ENCODE assay signal across 8 cellular contexts in genomic region chr16:75074920-75075687, GRCh38. TPM values are rescaled to one million over a fixed set of nuclear protein-coding genes. Genes with fewer than 3 reads are reported as not detected.
DNase-seq lines count a peak whose midpoint lies in the region; ATAC-seq and TF ChIP-seq lines count a peak whose summit lies in the region.

No MANE protein-coding gene starts in this region.

- H3K18ac ChIP-seq in neuronal stem cell (ENCODE audit: low read length): peak overlapping the region; percentile 72

- no peak for TF ChIP-seq CTCF in HFFc6 (IDR thresholded peaks at IDR 0.05)

- intact Hi-C loops in activated T-helper 2 cell treated with anti-CD3 and anti-CD28 coated beads, Interferon-gamma antibody, Interleukin-2, Interleukin-4, amounts not matched to agents 10 μg/mL and 5 μg/mL and 100 μg/mL, durations not matched to agents 14 hours and 24 hours and 36 hours (cut with micrococcal nuclease): loop anchor here (1.0 kb wide), 4 partner anchors 11 to 63 kb away; no protein-coding TSS in a partner anchor

- peak overlapping the region; percentile 69 for H3K4me3 Mint-ChIP-seq in activated T-helper 2 cell treated with anti-CD3 and anti-CD28 coated beads, Interferon-gamma antibody, Interleukin-2, Interleukin-4, amounts not matched to agents 10 μg/mL and 5 μg/mL and 100 μg/mL, durations not matched to agents 14 hours and 24 hours and 36 hours (ENCODE audit: low read depth)
- H3K4me3 Mint-ChIP-seq in HFFc6: no peak overlapping the region

- no peaks in the 10 kb centered on the region for H3K27me3 Mint-ChIP-seq in activated T-helper 2 cell treated with anti-CD3 and anti-CD28 coated beads, Interferon-gamma antibody, Interleukin-2, Interleukin-4, amounts not matched to agents 10 μg/mL and 5 μg/mL and 100 μg/mL, durations not matched to agents 14 hours and 24 hours and 36 hours (ENCODE audit: low read depth)
- H3K27me3 Mint-ChIP-seq in HFFc6 (ENCODE audit: insufficient read depth): no peaks in the 10 kb centered on the region; the same call in 1 of the 2 replicates

- peaks cover 55% of the 10 kb centered on the region for H3K4me1 Mint-ChIP-seq in activated T-helper 2 cell treated with anti-CD3 and anti-CD28 coated beads, Interferon-gamma antibody, Interleukin-2, Interleukin-4, amounts not matched to agents 10 μg/mL and 5 μg/mL and 100 μg/mL, durations not matched to agents 14 hours and 24 hours and 36 hours (ENCODE audit: low read depth)
- H3K4me1 Mint-ChIP-seq in HFFc6 (ENCODE audit: low read depth): peaks cover 23% of the 10 kb centered on the region

- no peak overlapping the region for H3K9ac ChIP-seq in neuronal stem cell (ENCODE audit: low read depth, low read length, poor library complexity)

- no peak overlapping the region for H2BK120ac ChIP-seq in neuronal stem cell (ENCODE audit: low read depth, low read length)

- ATAC-seq in GM18517 (IDR thresholded peaks at IDR 0.05; ENCODE audit: unreplicated experiment): peak; percentile 97
- ATAC-seq in HG02943 (IDR thresholded peaks at IDR 0.05; ENCODE audit: low read depth, unreplicated experiment): peak; percentile 97

- H4K8ac ChIP-seq in neuronal stem cell (ENCODE audit: low read depth, low read length): peak overlapping the region; percentile 19

- H3K27ac ChIP-seq in neuronal stem cell (replicated peaks; ENCODE audit: low read length): no peak overlapping the region

- H3K36me3 ChIP-seq in neuronal stem cell (replicated peaks in 1 of 2; ENCODE audit: control insufficient read depth in 2 of 2, insufficient read depth in 2 of 2, low read length in 2 of 2): no peaks in the 10 kb centered on the region

- H3K4ac ChIP-seq in neuronal stem cell (ENCODE audit: low read length): no peak overlapping the region

- no peak overlapping the region for H2AFZ ChIP-seq in neuronal stem cell (ENCODE audit: low read length)

- H3K14ac ChIP-seq in neuronal stem cell (ENCODE audit: low read length): no peak overlapping the region

- H3K79me1 ChIP-seq in neuronal stem cell (ENCODE audit: low read depth, low read length): peaks cover 6% of the 10 kb centered on the region

- peak overlapping the region in 1 of 2 donors; percentile 26 for H3K4me3 ChIP-seq in neuronal stem cell (ENCODE audit: low read length in 2 of 2)

- H3K9me3 Mint-ChIP-seq in activated T-helper 2 cell treated with anti-CD3 and anti-CD28 coated beads, Interferon-gamma antibody, Interleukin-2, Interleukin-4, amounts not matched to agents 10 μg/mL and 5 μg/mL and 100 μg/mL, durations not matched to agents 14 hours and 24 hours and 36 hours: peaks cover 6% of the 10 kb centered on the region
- no peaks in the 10 kb centered on the region for H3K9me3 Mint-ChIP-seq in HFFc6

- H3K4me2 ChIP-seq in neuronal stem cell (ENCODE audit: insufficient read depth, low read length, poor library complexity, severe bottlenecking): no peak overlapping the region

- peaks cover 0 to 6% of the 10 kb centered on the region in 2 donors for H3K4me1 ChIP-seq in neuronal stem cell (ENCODE audit: control insufficient read depth in 2 of 2, insufficient read depth in 1 of 2, low read depth in 1 of 2, low read length in 2 of 2)

- peak overlapping the region; percentile 12 for H3K23ac ChIP-seq in neuronal stem cell (ENCODE audit: low read depth, low read length, poor library complexity)

- no peaks in the 10 kb centered on the region for H3K27me3 ChIP-seq in neuronal stem cell (ENCODE audit: control insufficient read depth in 3 of 3, insufficient read depth in 3 of 3, low read depth in 1 of 3, low read length in 3 of 3)

- no peak overlapping the region for H2BK12ac ChIP-seq in neuronal stem cell (ENCODE audit: low read length)

- peak; percentile 54 for DNase-seq in RPMI8226
- peak; percentile 84 for DNase-seq in activated T-helper 2 cell treated with anti-CD3 and anti-CD28 coated beads, Interferon-gamma antibody, Interleukin-2, Interleukin-4, amounts not matched to agents 10 μg/mL and 5 μg/mL and 100 μg/mL, durations not matched to agents 14 hours and 24 hours and 36 hours (ENCODE audit: low spot score)
- DNase-seq in neuronal stem cell (ENCODE audit: low spot score): no peak
- DNase-seq in HCEC 1CT: no peak
- no peak for DNase-seq in HFFc6
- no peak for DNase-seq in hypothalamus (lab: John Stamatoyannopoulos, UW)

- no peak overlapping the region for H4K91ac ChIP-seq in neuronal stem cell (ENCODE audit: low read depth, low read length, poor library complexity)

- H3K36me3 Mint-ChIP-seq in activated T-helper 2 cell treated with anti-CD3 and anti-CD28 coated beads, Interferon-gamma antibody, Interleukin-2, Interleukin-4, amounts not matched to agents 10 μg/mL and 5 μg/mL and 100 μg/mL, durations not matched to agents 14 hours and 24 hours and 36 hours (ENCODE audit: low read depth): peaks cover 31% of the 10 kb centered on the region
- no peaks in the 10 kb centered on the region for H3K36me3 Mint-ChIP-seq in HFFc6 (ENCODE audit: low read depth)

- peaks cover 0 to 7% of the 10 kb centered on the region in 2 donors for H3K9me3 ChIP-seq in neuronal stem cell (replicated peaks in 1 of 2; ENCODE audit: control insufficient read depth in 2 of 2, insufficient read depth in 1 of 2, low read depth in 1 of 2, low read length in 2 of 2)

- no CpG with 5 or more reads among the region's 12 CpGs for whole genome bisulfite sequencing in neuronal stem cell (ENCODE audit: extremely low coverage in 2 of 2, insufficient read length in 2 of 2, insufficient replicate concordance in 1 of 2), 2 donors

- no peak overlapping the region for H2BK5ac ChIP-seq in neuronal stem cell (ENCODE audit: low read length)

- H3K27ac Mint-ChIP-seq in activated T-helper 2 cell treated with anti-CD3 and anti-CD28 coated beads, Interferon-gamma antibody, Interleukin-2, Interleukin-4, amounts not matched to agents 10 μg/mL and 5 μg/mL and 100 μg/mL, durations not matched to agents 14 hours and 24 hours and 36 hours: peak overlapping the region; percentile 90
- H3K27ac Mint-ChIP-seq in HFFc6: no peak overlapping the region

- no peak overlapping the region for H2BK15ac ChIP-seq in neuronal stem cell (ENCODE audit: low read length)

- no peak overlapping the region for H2AK5ac ChIP-seq in neuronal stem cell (ENCODE audit: low read depth, low read length)

RNA-seq across cellular contexts. Expression of gene LDHD, which starts 41.5 kb away (rescaled TPM):
- 0.41 TPM in 1 of 2 replicates, not detected in the other for total RNA-seq in activated T-helper 2 cell treated with anti-CD3 and anti-CD28 coated beads, Interferon-gamma antibody, Interleukin-2, Interleukin-4, amounts not matched to agents 10 μg/mL and 5 μg/mL and 100 μg/mL, durations not matched to agents 14 hours and 24 hours and 36 hours
- 0.66 TPM for polyA plus RNA-seq in neuronal stem cell (2013, experiment 1 of 2)
- polyA plus RNA-seq in neuronal stem cell (2013, experiment 2 of 2): 0.76 TPM
- 1 to 10 TPM in 2 of 6 experiments, under 1 TPM in 4; 0.58 to 2.0 (median 0.77) TPM for total RNA-seq in HFFc6 (2021; fragmentation: NEBNext Ultra II Directional; extraction: Animal tissue kit (Norgen Biotek cat#: 25700))

Comparison
In these comparisons a context has a peak if more than half of its experiments do, and no peak if none do; other contexts are left out.
1. DNase-seq: peak in RPMI8226 (single experiment) and activated T-helper 2 cell treated with anti-CD3 and anti-CD28 coated beads, Interferon-gamma antibody, Interleukin-2, Interleukin-4, amounts not matched to agents 10 μg/mL and 5 μg/mL and 100 μg/mL, durations not matched to agents 14 hours and 24 hours and 36 hours (single experiment); none in neuronal stem cell (single experiment), HCEC 1CT (single experiment), HFFc6 (single experiment) and hypothalamus (0 of 51).